Comparison of ENCODE assay signal across 11 cellular contexts in the genomic region with DNA sequence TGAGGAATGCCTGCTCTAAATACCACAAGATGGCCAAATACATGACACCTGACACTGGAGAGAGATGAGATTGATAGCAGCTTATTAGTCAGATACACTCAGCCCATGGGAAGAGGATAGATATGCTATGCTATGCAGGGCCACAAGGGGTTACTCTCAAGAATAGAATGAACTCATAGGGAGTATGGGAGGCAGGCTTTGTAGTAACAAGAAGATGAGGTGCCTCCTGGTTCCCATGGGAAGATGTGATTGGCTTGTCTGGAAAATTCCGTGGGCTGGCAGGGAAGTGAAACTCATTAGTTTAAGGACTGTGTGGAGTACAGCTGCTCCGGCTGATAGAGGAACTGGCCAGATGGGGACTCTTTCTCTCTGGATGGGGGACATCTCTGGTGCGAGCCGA. TPM values are rescaled to one million over a fixed set of nuclear protein-coding genes. Genes with fewer than 3 reads are reported as not detected.
DNase-seq lines count a peak whose midpoint lies in the region; ATAC-seq, FAIRE-seq and TF ChIP-seq lines count a peak whose summit lies in the region.
"Had no signal": no experiment of that assay in that cellular context is flagged by ENCODE, and none has a peak within 500 bp of the region (broad histone marks: within the 10 kb centered on the region; RNA-seq: fewer than 3 reads in every experiment).

No MANE protein-coding gene starts in this region.

- peak; percentile 72 for DNase-seq in NCI-H748 (lab: John Stamatoyannopoulos, UW; ENCODE audit: unreplicated experiment)
- no peak for DNase-seq in NCI-H748 treated with DMSO at 0.1 percent for 48 hours (lab: John Stamatoyannopoulos, UW)
- peak; percentile 96 for DNase-seq in NCI-H2171 treated with DMSO at 0.1 percent for 48 hours (lab: John Stamatoyannopoulos, UW)
- DNase-seq in bronchial epithelial cell (ENCODE audit: low read depth): peak; percentile 36
- no peak for DNase-seq in stimulated activated effector memory CD8-positive, alpha-beta T cell treated with anti-CD3 and anti-CD28 coated beads, Interleukin-12 subunit alpha, Interleukin-12 subunit beta, amount 100 ng/mL, for 72 hours (ENCODE audit: low spot score in 2 of 2)
- DNase-seq in stimulated activated CD4-positive, alpha-beta T cell treated with anti-CD3 and anti-CD28 coated beads, Interleukin-4, amount 100 ng/mL, for 1 hour: no peak
- DNase-seq in stimulated activated CD4-positive, alpha-beta T cell treated with anti-CD3 and anti-CD28 coated beads, Interleukin-1b, Interleukin-23, amount 100 ng/mL, for 48 hours: no peak
- DNase-seq: activated naive CD8-positive, alpha-beta T cell treated with anti-CD3 and anti-CD28 coated beads, Interleukin-2, amount 50 U/mL, for 24 hours; naive thymus-derived CD4-positive, alpha-beta T cell; NCI-H187 treated with DMSO at 0.1 percent for 48 hours had no signal

- no peak overlapping the region for H3K4me3 Mint-ChIP-seq in stimulated activated effector memory CD8-positive, alpha-beta T cell treated with anti-CD3 and anti-CD28 coated beads, Interleukin-12 subunit alpha, Interleukin-12 subunit beta, amount 100 ng/mL, for 72 hours
- H3K4me3 Mint-ChIP-seq: activated naive CD8-positive, alpha-beta T cell treated with anti-CD3 and anti-CD28 coated beads, Interleukin-2, amount 50 U/mL, for 24 hours; naive thymus-derived CD4-positive, alpha-beta T cell had no signal

- H3K27me3 ChIP-seq in bronchial epithelial cell (ENCODE audit: control insufficient read depth, insufficient read depth, low read length): no peaks in the 10 kb centered on the region

- H3K27ac Mint-ChIP-seq in stimulated activated effector memory CD8-positive, alpha-beta T cell treated with anti-CD3 and anti-CD28 coated beads, Interleukin-12 subunit alpha, Interleukin-12 subunit beta, amount 100 ng/mL, for 72 hours: no peak overlapping the region
- H3K27ac Mint-ChIP-seq: activated naive CD8-positive, alpha-beta T cell treated with anti-CD3 and anti-CD28 coated beads, Interleukin-2, amount 50 U/mL, for 24 hours; naive thymus-derived CD4-positive, alpha-beta T cell had no signal

- no peak for FAIRE-seq in bronchial epithelial cell (lab: Jason Lieb, UNC)

- no peaks in the 10 kb centered on the region for H3K4me1 Mint-ChIP-seq in stimulated activated effector memory CD8-positive, alpha-beta T cell treated with anti-CD3 and anti-CD28 coated beads, Interleukin-12 subunit alpha, Interleukin-12 subunit beta, amount 100 ng/mL, for 72 hours

- TF ChIP-seq CTCF in bronchial epithelial cell (IDR thresholded peaks at IDR 0.05; ENCODE audit: insufficient read depth, low read length, severe bottlenecking): no peak

- H3K36me3 Mint-ChIP-seq in stimulated activated effector memory CD8-positive, alpha-beta T cell treated with anti-CD3 and anti-CD28 coated beads, Interleukin-12 subunit alpha, Interleukin-12 subunit beta, amount 100 ng/mL, for 72 hours: peaks cover 7% of the 10 kb centered on the region

- peak; percentile 56 for ATAC-seq in stimulated activated effector memory CD8-positive, alpha-beta T cell treated with anti-CD3 and anti-CD28 coated beads, Interleukin-12 subunit alpha, Interleukin-12 subunit beta, amount 100 ng/mL, for 72 hours
- ATAC-seq in HG03196 (IDR thresholded peaks at IDR 0.05; ENCODE audit: unreplicated experiment): no peak
- ATAC-seq: activated naive CD8-positive, alpha-beta T cell treated with anti-CD3 and anti-CD28 coated beads, Interleukin-2, amount 50 U/mL, for 24 hours; naive thymus-derived CD4-positive, alpha-beta T cell had no signal

- no peaks in the 10 kb centered on the region for H3K36me3 ChIP-seq in bronchial epithelial cell (ENCODE audit: control insufficient read depth, insufficient read depth, low read length)

- no peak overlapping the region for H3K4me3 ChIP-seq in bronchial epithelial cell (ENCODE audit: low read depth, low read length)

- H3K9me3 Mint-ChIP-seq in stimulated activated effector memory CD8-positive, alpha-beta T cell treated with anti-CD3 and anti-CD28 coated beads, Interleukin-12 subunit alpha, Interleukin-12 subunit beta, amount 100 ng/mL, for 72 hours: no peaks in the 10 kb centered on the region
- H3K9me3 Mint-ChIP-seq: activated naive CD8-positive, alpha-beta T cell treated with anti-CD3 and anti-CD28 coated beads, Interleukin-2, amount 50 U/mL, for 24 hours; naive thymus-derived CD4-positive, alpha-beta T cell had no signal

RNA-seq across cellular contexts. Expression of gene CCDC30, which starts 16.5 kb away (rescaled TPM):
- 0.77 and 0.79 TPM in 2 replicates for total RNA-seq in bronchial epithelial cell

RNA-seq across cellular contexts. Expression of gene PPCS, which starts 23.3 kb away (rescaled TPM):
- total RNA-seq in bronchial epithelial cell: 34.8 and 52.4 TPM in 2 replicates

RNA-seq across cellular contexts. Expression of gene ZMYND12, which starts 23.8 kb away (rescaled TPM):
- total RNA-seq in bronchial epithelial cell: 0.26 and 0.90 TPM in 2 replicates

Comparison
In these comparisons a context has a peak if more than half of its experiments do, and no peak if none do; other contexts are left out.
1. DNase-seq: peak in NCI-H748 (single experiment), NCI-H2171 treated with DMSO at 0.1 percent for 48 hours (single experiment) and bronchial epithelial cell (single experiment); none in NCI-H748 treated with DMSO at 0.1 percent for 48 hours (single experiment), stimulated activated effector memory CD8-positive, alpha-beta T cell treated with anti-CD3 and anti-CD28 coated beads, Interleukin-12 subunit alpha, Interleukin-12 subunit beta, amount 100 ng/mL, for 72 hours (0 of 2), stimulated activated CD4-positive, alpha-beta T cell treated with anti-CD3 and anti-CD28 coated beads, Interleukin-4, amount 100 ng/mL, for 1 hour (single experiment) and stimulated activated CD4-positive, alpha-beta T cell treated with anti-CD3 and anti-CD28 coated beads, Interleukin-1b, Interleukin-23, amount 100 ng/mL, for 48 hours (single experiment).